22 cellular contexts compared by ENCODE assay signal in genomic region chr2:66024396-66024795, GRCh38.
DNase-seq lines count a peak whose midpoint lies in the region; ATAC-seq and TF ChIP-seq lines count a peak whose summit lies in the region.
"Had no signal": no experiment of that assay in that cellular context is flagged by ENCODE, and none has a peak within 500 bp of the region (broad histone marks: within the 10 kb centered on the region; RNA-seq: fewer than 3 reads in every experiment).

No MANE protein-coding gene starts in this region.

- no peaks in the 10 kb centered on the region for H3K36me3 ChIP-seq in left lung
- H3K36me3 ChIP-seq in lower lobe of right lung, result no peaks in the 10 kb centered on the region
- H3K36me3 ChIP-seq: breast epithelium, esophagus muscularis mucosa, pancreas, upper lobe of left lung had no signal

- H3K4me1 ChIP-seq in left lung, result no peaks in the 10 kb centered on the region
- no peaks in the 10 kb centered on the region for H3K4me1 ChIP-seq in lower lobe of right lung
- H3K4me1 ChIP-seq: breast epithelium, esophagus muscularis mucosa, pancreas, upper lobe of left lung had no signal

- H3K27ac ChIP-seq in left lung (no peak overlapping the region), lower lobe of right lung (no peak overlapping the region)
- H3K27ac ChIP-seq: breast epithelium, esophagus muscularis mucosa, pancreas, SK-N-MC, upper lobe of left lung had no signal

- H3K9me3 ChIP-seq in left lung (no peaks in the 10 kb centered on the region), lower lobe of right lung (no peaks in the 10 kb centered on the region)
- H3K9me3 ChIP-seq: pancreas, upper lobe of left lung had no signal

- H3K4me3 ChIP-seq in left lung, result no peak overlapping the region
- H3K4me3 ChIP-seq in lower lobe of right lung, result no peak overlapping the region
- H3K4me3 ChIP-seq in foreskin fibroblast (ENCODE audit: low read depth in 1 of 2, low read length in 2 of 2), result no peak overlapping the region
- H3K4me3 ChIP-seq: breast epithelium, esophagus muscularis mucosa, pancreas, SK-N-MC, upper lobe of left lung had no signal

- intact Hi-C loops in left lung (cut with DNase I) (no loop called here), lower lobe of right lung (cut with DNase I) (no loop called here)

- DNase-seq in DMS53 (lab: John Stamatoyannopoulos, UW) (peak; percentile 76), LoVo (ENCODE audit: low spot score) (peak; percentile 57), SW480 (ENCODE audit: low spot score) (peak; percentile 41), left lung (no peak), lower lobe of right lung (no peak), foreskin fibroblast (no peak), amygdala (lab: John Stamatoyannopoulos, UW) (no peak)
- no peak for DNase-seq in NK-92 treated with Interleukin-12 subunit alpha and Interleukin-12 subunit beta, amount 100 ng/mL, for 24 hours (lab: John Stamatoyannopoulos, UW)
- DNase-seq: activated CD4-positive, alpha-beta T cell treated with anti-CD3 and anti-CD28 coated beads for 1 hour; activated naive CD8-positive, alpha-beta T cell treated with anti-CD3 and anti-CD28 coated beads, Interleukin-2, amount 50 U/mL, for 24 hours; CD8-positive, alpha-beta T cell; dermis blood vessel endothelial cell; NCI-H1436 treated with DMSO at 0.1 percent for 48 hours; pancreas; PC-3; T1000; upper lobe of left lung had no signal

- no peaks in the 10 kb centered on the region for H3K27me3 ChIP-seq in left lung
- no peaks in the 10 kb centered on the region for H3K27me3 ChIP-seq in lower lobe of right lung (ENCODE audit: low read depth)
- H3K27me3 ChIP-seq: breast epithelium, esophagus muscularis mucosa, pancreas, upper lobe of left lung had no signal

- TF ChIP-seq CTCF in left lung (IDR thresholded peaks at IDR 0.05), result no peak
- TF ChIP-seq CTCF in lower lobe of right lung (IDR thresholded peaks at IDR 0.05), result no peak
- TF ChIP-seq CTCF in foreskin fibroblast (IDR thresholded peaks at IDR 0.05; ENCODE audit: low read depth, low read length), result no peak

- ATAC-seq in left lung (peak; percentile 31), lower lobe of right lung (no peak)
- ATAC-seq: activated naive CD8-positive, alpha-beta T cell treated with anti-CD3 and anti-CD28 coated beads, Interleukin-2, amount 50 U/mL, for 24 hours; activated T-helper 17 cell treated with anti-CD3 and anti-CD28 coated beads, Interleukin-2, amount 50 U/mL, for 72 hours; CD8-positive, alpha-beta T cell; PC-3; sciatic nerve had no signal

Comparison
In these comparisons a context has a peak if more than half of its experiments do, and no peak if none do; other contexts are left out.
1. DNase-seq: peak in DMS53 (single experiment), LoVo (single experiment) and SW480 (single experiment); none in left lung (0 of 2), NK-92 treated with Interleukin-12 subunit alpha and Interleukin-12 subunit beta, amount 100 ng/mL, for 24 hours (single experiment), lower lobe of right lung (single experiment), foreskin fibroblast (0 of 2) and amygdala (0 of 56).